19 cellular contexts compared by ENCODE assay signal in the genomic region with DNA sequence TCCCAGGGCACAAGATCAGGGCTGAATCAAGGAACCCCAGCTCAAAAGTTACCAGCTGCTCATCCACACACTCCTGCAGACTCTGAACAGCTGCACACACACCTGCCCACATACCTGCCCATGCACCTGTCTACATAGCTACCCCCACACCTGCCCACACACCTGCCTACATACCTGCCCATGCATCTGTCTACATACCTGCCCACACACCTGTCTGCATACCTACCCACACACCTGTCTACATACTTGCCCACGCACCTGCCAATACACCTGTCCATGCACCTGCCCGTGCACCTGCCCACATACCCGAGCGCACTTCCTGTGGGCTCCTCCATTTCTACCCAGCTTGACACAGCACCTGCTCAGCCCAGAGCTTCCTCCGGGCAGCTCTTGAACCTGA.
"Had no signal": no experiment of that assay in that cellular context is flagged by ENCODE, and none has a peak within 500 bp of the region (broad histone marks: within the 10 kb centered on the region; RNA-seq: fewer than 3 reads in every experiment).

No MANE protein-coding gene starts in this region.

- H3K27me3 ChIP-seq: left lung, ovary, right lobe of liver had no signal

- H3K27ac Mint-ChIP-seq: activated naive CD8-positive, alpha-beta T cell treated with anti-CD3 and anti-CD28 coated beads for 36 hours; activated T-helper 1 cell treated with anti-CD3 and anti-CD28 coated beads, Interleukin-12 subunit alpha, Interleukin-12 subunit beta, Interleukin-2, Interleukin-4 antibody, amounts not matched to agents 30 ng/mL and 10 ng/mL and 1 ng/mL, durations not matched to agents 14 hours and 24 hours and 36 hours had no signal

- H3K27me3 Mint-ChIP-seq: activated naive CD8-positive, alpha-beta T cell treated with anti-CD3 and anti-CD28 coated beads for 36 hours had no signal

- ATAC-seq: gastroesophageal sphincter, heart left ventricle, left lung, right lobe of liver had no signal

- DNase-seq: activated CD4-positive, alpha-beta T cell treated with anti-CD3 and anti-CD28 coated beads, Interleukin-2, amount 50 U/mL, for 48 hours; activated naive CD8-positive, alpha-beta T cell treated with anti-CD3 and anti-CD28 coated beads for 36 hours; activated T-cell treated with anti-CD3 and anti-CD28 coated beads for 4 hours; amniotic stem cell; dermis blood vessel endothelial cell; effector memory CD4-positive, alpha-beta T cell; heart left ventricle; left lung; naive B cell; ovary; right lobe of liver; small intestine; stimulated activated CD4-positive, alpha-beta T cell treated with anti-CD3 and anti-CD28 coated beads, Interleukin-15, amount 100 ng/mL, for 24 hours; stimulated activated CD4-positive, alpha-beta T cell treated with anti-CD3 and anti-CD28 coated beads, Interleukin-2, amount 100 ng/mL, for 48 hours; stomach had no signal

- H3K4me3 Mint-ChIP-seq: activated naive CD8-positive, alpha-beta T cell treated with anti-CD3 and anti-CD28 coated beads for 36 hours; activated T-helper 1 cell treated with anti-CD3 and anti-CD28 coated beads, Interleukin-12 subunit alpha, Interleukin-12 subunit beta, Interleukin-2, Interleukin-4 antibody, amounts not matched to agents 30 ng/mL and 10 ng/mL and 1 ng/mL, durations not matched to agents 14 hours and 24 hours and 36 hours; naive B cell had no signal

- H3K36me3 ChIP-seq: cardiac muscle cell, esophagus muscularis mucosa, gastroesophageal sphincter, heart left ventricle, left lung, ovary, right lobe of liver, stomach had no signal

- H3K36me3 Mint-ChIP-seq: activated naive CD8-positive, alpha-beta T cell treated with anti-CD3 and anti-CD28 coated beads for 36 hours; naive B cell had no signal

- H3K4me3 ChIP-seq: cardiac muscle cell, esophagus muscularis mucosa, gastroesophageal sphincter, heart left ventricle, left lung, ovary, right lobe of liver, stomach had no signal

- H3K4me1 Mint-ChIP-seq: activated naive CD8-positive, alpha-beta T cell treated with anti-CD3 and anti-CD28 coated beads for 36 hours; naive B cell had no signal

- H3K9me3 ChIP-seq: esophagus muscularis mucosa, gastroesophageal sphincter, heart left ventricle, left lung, ovary, right lobe of liver, stomach had no signal

- H3K4me1 ChIP-seq: esophagus muscularis mucosa, gastroesophageal sphincter, heart left ventricle, left lung, right lobe of liver, stomach had no signal

- H3K27ac ChIP-seq: cardiac muscle cell, esophagus muscularis mucosa, gastroesophageal sphincter, heart left ventricle, left lung, ovary, right lobe of liver, stomach had no signal

- H3K9me3 Mint-ChIP-seq: activated naive CD8-positive, alpha-beta T cell treated with anti-CD3 and anti-CD28 coated beads for 36 hours; activated T-helper 1 cell treated with anti-CD3 and anti-CD28 coated beads, Interleukin-12 subunit alpha, Interleukin-12 subunit beta, Interleukin-2, Interleukin-4 antibody, amounts not matched to agents 30 ng/mL and 10 ng/mL and 1 ng/mL, durations not matched to agents 14 hours and 24 hours and 36 hours had no signal
